ENCODE assay signal across 8 cellular contexts in the genomic region with DNA sequence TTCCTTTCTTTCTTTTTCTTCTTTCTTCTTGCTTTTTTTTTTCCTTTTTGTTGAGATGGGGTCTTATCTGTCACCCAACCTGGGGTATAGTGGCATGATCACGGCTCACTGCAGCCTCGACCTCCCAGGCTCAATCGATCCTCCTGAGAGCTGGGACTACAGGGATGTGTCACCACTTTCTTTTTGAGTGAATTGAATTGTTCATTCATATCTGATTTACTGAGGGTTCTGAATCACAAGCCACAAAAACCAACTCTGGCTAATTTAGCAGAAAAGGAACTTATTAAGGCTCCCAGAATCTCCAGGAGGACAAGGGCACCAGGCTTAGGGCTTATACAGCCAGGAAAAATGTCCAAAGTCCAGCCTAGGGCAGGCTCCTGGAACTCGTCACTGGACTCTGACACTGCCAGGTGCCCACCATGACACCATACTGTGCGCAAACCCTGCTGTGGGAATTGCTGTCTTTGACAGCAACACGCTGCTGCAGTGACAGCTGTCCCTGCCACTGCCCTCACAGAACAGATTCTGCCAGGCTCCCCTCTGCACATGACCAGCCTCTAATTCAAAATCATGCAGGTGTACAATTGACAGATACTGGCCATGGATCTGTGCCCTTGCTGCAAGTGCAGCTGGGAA. TPM values are rescaled to one million over a fixed set of nuclear protein-coding genes. Genes with fewer than 3 reads are reported as not detected.
DNase-seq lines count a peak whose midpoint lies in the region; ATAC-seq lines count a peak whose summit lies in the region.

No MANE protein-coding gene starts in this region.

- H3K27ac Mint-ChIP-seq in activated CD4-positive, alpha-beta T cell treated with anti-CD3 and anti-CD28 coated beads for 36 hours, result peak overlapping the region; percentile 72
- peak overlapping the region; percentile 88 for H3K27ac Mint-ChIP-seq in T-helper 2 cell treated with Interferon-gamma antibody and Interleukin-4, amounts not matched to agents 5 μg/mL and 100 μg/mL, for 36 hours

- peaks cover 22% of the 10 kb centered on the region for H3K4me1 Mint-ChIP-seq in activated CD4-positive, alpha-beta T cell treated with anti-CD3 and anti-CD28 coated beads for 36 hours
- H3K4me1 Mint-ChIP-seq in T-helper 2 cell treated with Interferon-gamma antibody and Interleukin-4, amounts not matched to agents 5 μg/mL and 100 μg/mL, for 36 hours (ENCODE audit: low read depth), result peaks cover 52% of the 10 kb centered on the region

- intact Hi-C loops in activated CD4-positive, alpha-beta T cell treated with anti-CD3 and anti-CD28 coated beads for 36 hours (cut with DNase I, micrococcal nuclease), result loop anchor here (1.0 to 5.0 kb wide), 6 partner anchors 20 to 630 kb away; partner anchors contain the start of gene EML6 (in 2 of the 2)

- DNase-seq in activated CD4-positive, alpha-beta T cell treated with anti-CD3 and anti-CD28 coated beads for 36 hours, result peak; percentile 69
- no peak for DNase-seq in activated CD4-positive, alpha-beta T cell treated with anti-CD3 and anti-CD28 coated beads, Interleukin-2, amount 50 U/mL, for 4 hours
- peak; percentile 64 for DNase-seq in T-helper 2 cell treated with Interferon-gamma antibody and Interleukin-4, amounts not matched to agents 5 μg/mL and 100 μg/mL, for 36 hours (ENCODE audit: low spot score)
- DNase-seq in renal cortical epithelial cell (ENCODE audit: low read depth), result peak; percentile 65
- DNase-seq in activated CD4-positive, CD25-positive, alpha-beta regulatory T cell (lab: John Stamatoyannopoulos, UW), result no peak
- DNase-seq in amygdala (lab: John Stamatoyannopoulos, UW), result no peak
- no peak for DNase-seq in hepatic stellate cell (ENCODE audit: low spot score)

- H3K27me3 Mint-ChIP-seq in activated CD4-positive, alpha-beta T cell treated with anti-CD3 and anti-CD28 coated beads for 36 hours, result peaks cover 61% of the 10 kb centered on the region
- peaks cover 35% of the 10 kb centered on the region for H3K27me3 Mint-ChIP-seq in T-helper 2 cell treated with Interferon-gamma antibody and Interleukin-4, amounts not matched to agents 5 μg/mL and 100 μg/mL, for 36 hours (ENCODE audit: low read depth)

- CTCF ChIA-PET in activated CD4-positive, alpha-beta T cell treated with anti-CD3 and anti-CD28 coated beads for 36 hours (lab: Charles Lee), result interaction anchor here (0.6 to 9.7 kb wide), 11 partner anchors 12 to 159 kb away, joined by 3 to 88 read pairs (median 4); no protein-coding TSS in a partner anchor

- no peaks in the 10 kb centered on the region for H3K9me3 Mint-ChIP-seq in activated CD4-positive, alpha-beta T cell treated with anti-CD3 and anti-CD28 coated beads for 36 hours (ENCODE audit: low read depth)
- no peaks in the 10 kb centered on the region for H3K9me3 Mint-ChIP-seq in T-helper 2 cell treated with Interferon-gamma antibody and Interleukin-4, amounts not matched to agents 5 μg/mL and 100 μg/mL, for 36 hours

- POLR2A ChIA-PET in activated CD4-positive, alpha-beta T cell treated with anti-CD3 and anti-CD28 coated beads for 36 hours (lab: Charles Lee), result interaction anchor here (0.6 to 0.7 kb wide), 2 partner anchors 158 to 352 kb away, joined by 3 to 4 read pairs; no protein-coding TSS in a partner anchor

- peak; percentile 95 for ATAC-seq in activated CD4-positive, alpha-beta T cell treated with anti-CD3 and anti-CD28 coated beads for 36 hours
- ATAC-seq in HG02938 (IDR thresholded peaks at IDR 0.05; ENCODE audit: unreplicated experiment), result peak; percentile 60

- H3K36me3 Mint-ChIP-seq in activated CD4-positive, alpha-beta T cell treated with anti-CD3 and anti-CD28 coated beads for 36 hours (ENCODE audit: low read depth), result no peaks in the 10 kb centered on the region
- H3K36me3 Mint-ChIP-seq in T-helper 2 cell treated with Interferon-gamma antibody and Interleukin-4, amounts not matched to agents 5 μg/mL and 100 μg/mL, for 36 hours (ENCODE audit: low read depth), result peaks cover 5% of the 10 kb centered on the region

- H3K4me3 Mint-ChIP-seq in activated CD4-positive, alpha-beta T cell treated with anti-CD3 and anti-CD28 coated beads for 36 hours, result no peak overlapping the region
- H3K4me3 Mint-ChIP-seq in T-helper 2 cell treated with Interferon-gamma antibody and Interleukin-4, amounts not matched to agents 5 μg/mL and 100 μg/mL, for 36 hours, result peak overlapping the region; percentile 84

RNA-seq across cellular contexts. Expression of gene EML6, which starts 42.9 kb away (rescaled TPM):
- total RNA-seq in activated CD4-positive, alpha-beta T cell treated with anti-CD3 and anti-CD28 coated beads for 36 hours, result under 1 TPM; 0.16 to 0.30 TPM
- 1.6 and 1.7 TPM in 2 replicates for total RNA-seq in renal cortical epithelial cell

Comparison
In these comparisons a context has a peak if more than half of its experiments do, and no peak if none do; other contexts are left out.
1. DNase-seq: peak in activated CD4-positive, alpha-beta T cell treated with anti-CD3 and anti-CD28 coated beads for 36 hours (single experiment), T-helper 2 cell treated with Interferon-gamma antibody and Interleukin-4, amounts not matched to agents 5 μg/mL and 100 μg/mL, for 36 hours (single experiment) and renal cortical epithelial cell (single experiment); none in activated CD4-positive, alpha-beta T cell treated with anti-CD3 and anti-CD28 coated beads, Interleukin-2, amount 50 U/mL, for 4 hours (0 of 2), activated CD4-positive, CD25-positive, alpha-beta regulatory T cell (0 of 4), amygdala (0 of 56) and hepatic stellate cell (single experiment).